Comparison of ENCODE assay signal across 12 cellular contexts in genomic region chr12:12441051-12441807, GRCh38.
DNase-seq lines count a peak whose midpoint lies in the region; ATAC-seq and TF ChIP-seq lines count a peak whose summit lies in the region.
"Had no signal": no experiment of that assay in that cellular context is flagged by ENCODE, and none has a peak within 500 bp of the region (broad histone marks: within the 10 kb centered on the region; RNA-seq: fewer than 3 reads in every experiment).

No MANE protein-coding gene starts in this region.

- H4K8ac ChIP-seq in trophoblast cell (ENCODE audit: low read depth, low read length), result no peak overlapping the region

- no peaks in the 10 kb centered on the region for H3K79me2 ChIP-seq in trophoblast cell (ENCODE audit: control insufficient read depth, insufficient read depth, low read length, poor library complexity)

- H3K4me3 ChIP-seq in suprapubic skin (no peak overlapping the region), trophoblast cell (ENCODE audit: low read depth, low read length) (no peak overlapping the region)
- H3K4me3 ChIP-seq: uterus had no signal

- no peaks in the 10 kb centered on the region for H3K9me3 ChIP-seq in suprapubic skin
- no peaks in the 10 kb centered on the region for H3K9me3 ChIP-seq in trophoblast cell (ENCODE audit: insufficient read depth, low read depth, low read length)
- H3K9me3 ChIP-seq: uterus had no signal

- ATAC-seq in activated CD8-positive, alpha-beta memory T cell treated with anti-CD3 and anti-CD28 coated beads, Interleukin-2, amount 10 ng/mL, durations not matched to agents 7 days and 5 days, result no peak
- ATAC-seq in foreskin keratinocyte, result no peak

- H3K18ac ChIP-seq in trophoblast cell (ENCODE audit: low read length), result no peak overlapping the region

- no peak overlapping the region for H2AFZ ChIP-seq in trophoblast cell (ENCODE audit: insufficient read depth, low read length, poor library complexity)

- H3K4ac ChIP-seq in trophoblast cell (ENCODE audit: low read depth, low read length), result no peak overlapping the region

- CTCF ChIA-PET in activated CD8-positive, alpha-beta memory T cell treated with anti-CD3 and anti-CD28 coated beads, Interleukin-2, amount 10 ng/mL, durations not matched to agents 7 days and 5 days (lab: Charles Lee), result interaction anchor here (0.8 to 8.4 kb wide), 16 partner anchors 11 to 896 kb away, joined by 3 to 65 read pairs (median 5); partner anchors contain the start of gene BORCS5

- no peak overlapping the region for H2BK5ac ChIP-seq in trophoblast cell (ENCODE audit: low read depth, low read length, poor library complexity)

- H3K4me1 ChIP-seq in foreskin keratinocyte (peaks cover 29% of the 10 kb centered on the region), suprapubic skin (peaks cover 33% of the 10 kb centered on the region), trophoblast cell (ENCODE audit: control insufficient read depth in 1 of 2, insufficient read depth in 2 of 2, low read length in 2 of 2) (no peaks in the 10 kb centered on the region)

- no peak overlapping the region for H3K9ac ChIP-seq in trophoblast cell (ENCODE audit: low read length)

- no peaks in the 10 kb centered on the region for H3K27me3 ChIP-seq in foreskin keratinocyte
- no peaks in the 10 kb centered on the region for H3K27me3 ChIP-seq in suprapubic skin
- H3K27me3 ChIP-seq in trophoblast cell (ENCODE audit: insufficient read depth, low read length), result no peaks in the 10 kb centered on the region
- H3K27me3 ChIP-seq: uterus had no signal

- peaks cover 4% of the 10 kb centered on the region for H3K36me3 ChIP-seq in suprapubic skin
- no peaks in the 10 kb centered on the region for H3K36me3 ChIP-seq in trophoblast cell (ENCODE audit: control insufficient read depth in 1 of 2, insufficient read depth in 2 of 2, low read length in 2 of 2)
- H3K36me3 ChIP-seq: uterus had no signal

- no peaks in the 10 kb centered on the region for H3K27me3 Mint-ChIP-seq in activated CD8-positive, alpha-beta memory T cell treated with anti-CD3 and anti-CD28 coated beads, Interleukin-2, amount 10 ng/mL, durations not matched to agents 7 days and 5 days
- no peaks in the 10 kb centered on the region for H3K27me3 Mint-ChIP-seq in nephron progenitor cell (ENCODE audit: low read depth, poor library complexity)

- H3K36me3 Mint-ChIP-seq in activated CD8-positive, alpha-beta memory T cell treated with anti-CD3 and anti-CD28 coated beads, Interleukin-2, amount 10 ng/mL, durations not matched to agents 7 days and 5 days, result peaks cover 36% of the 10 kb centered on the region
- peaks cover 14% of the 10 kb centered on the region for H3K36me3 Mint-ChIP-seq in nephron progenitor cell (ENCODE audit: low read depth)

- no peak overlapping the region for H4K91ac ChIP-seq in trophoblast cell (ENCODE audit: low read depth, low read length)

- TF ChIP-seq EP300 in suprapubic skin (IDR thresholded peaks at IDR 0.05), result no peak

- no peak overlapping the region for H3K23ac ChIP-seq in trophoblast cell (ENCODE audit: low read length)

- H2BK120ac ChIP-seq in trophoblast cell (ENCODE audit: insufficient read depth, low read length, poor library complexity), result no peak overlapping the region

- no peak overlapping the region for H3K14ac ChIP-seq in trophoblast cell (ENCODE audit: low read length)

- no peak overlapping the region for H4K12ac ChIP-seq in trophoblast cell (ENCODE audit: low read depth, low read length)

- no peak for DNase-seq in activated CD8-positive, alpha-beta memory T cell treated with anti-CD3 and anti-CD28 coated beads, Interleukin-2, amount 10 ng/mL, durations not matched to agents 7 days and 5 days
- DNase-seq in activated CD8-positive, alpha-beta memory T cell treated with anti-CD3 and anti-CD28 coated beads for 24 hours, result no peak
- DNase-seq in NCI-H748 (lab: John Stamatoyannopoulos, UW; ENCODE audit: unreplicated experiment) (peak; percentile 93), foreskin keratinocyte (no peak), suprapubic skin (ENCODE audit: low spot score in 2 of 2) (no peak), nephron progenitor cell (no peak), trophoblast cell (no peak)
- DNase-seq in activated CD4-positive, alpha-beta T cell treated with anti-CD3 and anti-CD28 coated beads for 1 hour, result no peak
- DNase-seq: AML-193, midbrain, NCI-H1694 treated with DMSO at 0.1 percent for 48 hours, uterus had no signal

- no peak overlapping the region for H3K4me2 ChIP-seq in trophoblast cell (ENCODE audit: low read length)

- peak overlapping the region; percentile 88 for H3K27ac ChIP-seq in foreskin keratinocyte
- H3K27ac ChIP-seq in suprapubic skin, result peak overlapping the region; percentile 75
- no peak overlapping the region for H3K27ac ChIP-seq in trophoblast cell (ENCODE audit: low read depth, low read length)

- TF ChIP-seq CTCF in foreskin keratinocyte (conservative IDR thresholded peaks at IDR 0.05), result no peak
- TF ChIP-seq CTCF in suprapubic skin (IDR thresholded peaks at IDR 0.05), result no peak
- TF ChIP-seq CTCF in nephron progenitor cell (IDR thresholded peaks at IDR 0.05), result no peak

- peak overlapping the region; percentile 54 for H3K4me3 Mint-ChIP-seq in activated CD8-positive, alpha-beta memory T cell treated with anti-CD3 and anti-CD28 coated beads, Interleukin-2, amount 10 ng/mL, durations not matched to agents 7 days and 5 days
- no peak overlapping the region for H3K4me3 Mint-ChIP-seq in nephron progenitor cell

- no peaks in the 10 kb centered on the region for H3K79me1 ChIP-seq in trophoblast cell (ENCODE audit: low read length)

- peaks cover 5% of the 10 kb centered on the region for H3K9me3 Mint-ChIP-seq in activated CD8-positive, alpha-beta memory T cell treated with anti-CD3 and anti-CD28 coated beads, Interleukin-2, amount 10 ng/mL, durations not matched to agents 7 days and 5 days (ENCODE audit: low read depth)
- peaks cover 6% of the 10 kb centered on the region for H3K9me3 Mint-ChIP-seq in nephron progenitor cell

- no peak overlapping the region for H2AK5ac ChIP-seq in trophoblast cell (ENCODE audit: low read length)

- 94% methylated on average over 5 of the region's 5 CpGs for WGBS in suprapubic skin
- no CpG with 5 or more reads among the region's 5 CpGs for WGBS in trophoblast cell (ENCODE audit: extremely low coverage, insufficient coverage, insufficient read length)

- H2BK12ac ChIP-seq in trophoblast cell (ENCODE audit: low read length), result no peak overlapping the region

- TF ChIP-seq POLR2A in suprapubic skin (IDR thresholded peaks at IDR 0.05), result no peak

- peaks cover 80% of the 10 kb centered on the region for H3K4me1 Mint-ChIP-seq in activated CD8-positive, alpha-beta memory T cell treated with anti-CD3 and anti-CD28 coated beads, Interleukin-2, amount 10 ng/mL, durations not matched to agents 7 days and 5 days
- peaks cover 11% of the 10 kb centered on the region for H3K4me1 Mint-ChIP-seq in nephron progenitor cell

- H3K27ac Mint-ChIP-seq in activated CD8-positive, alpha-beta memory T cell treated with anti-CD3 and anti-CD28 coated beads, Interleukin-2, amount 10 ng/mL, durations not matched to agents 7 days and 5 days, result peak overlapping the region; percentile 100
- H3K27ac Mint-ChIP-seq in nephron progenitor cell, result no peak overlapping the region
